ENCODE assay signal across 9 cellular contexts in genomic region chr7:149373089-149373488, GRCh38.
"Had no signal": no experiment of that assay in that cellular context is flagged by ENCODE, and none has a peak within 500 bp of the region (broad histone marks: within the 10 kb centered on the region; RNA-seq: fewer than 3 reads in every experiment).

No MANE protein-coding gene starts in this region.

- DNase-seq: H9, HCEC 1CT, HFFc6 had no signal

- FAIRE-seq: H1, H54, HepG2 had no signal

- H3K4me3 Mint-ChIP-seq: GM23338, H9, HFFc6, IgD-negative memory B cell had no signal

- H3K9me3 Mint-ChIP-seq: HFFc6 had no signal

- H3K4me2 ChIP-seq: GM23338 had no signal

- H3K27ac Mint-ChIP-seq: GM23338, H9, HFFc6, IgD-negative memory B cell had no signal

- H3K4me1 Mint-ChIP-seq: GM23338, H9, IgD-negative memory B cell had no signal

- ATAC-seq: GM23338, HepG2 had no signal

- H3K27ac ChIP-seq: HL-60 had no signal

- H3K4me3 ChIP-seq: GM23338 had no signal

- H2AFZ ChIP-seq: GM23338 had no signal

- H3K36me3 Mint-ChIP-seq: IgD-negative memory B cell had no signal
